In the genomic region with DNA sequence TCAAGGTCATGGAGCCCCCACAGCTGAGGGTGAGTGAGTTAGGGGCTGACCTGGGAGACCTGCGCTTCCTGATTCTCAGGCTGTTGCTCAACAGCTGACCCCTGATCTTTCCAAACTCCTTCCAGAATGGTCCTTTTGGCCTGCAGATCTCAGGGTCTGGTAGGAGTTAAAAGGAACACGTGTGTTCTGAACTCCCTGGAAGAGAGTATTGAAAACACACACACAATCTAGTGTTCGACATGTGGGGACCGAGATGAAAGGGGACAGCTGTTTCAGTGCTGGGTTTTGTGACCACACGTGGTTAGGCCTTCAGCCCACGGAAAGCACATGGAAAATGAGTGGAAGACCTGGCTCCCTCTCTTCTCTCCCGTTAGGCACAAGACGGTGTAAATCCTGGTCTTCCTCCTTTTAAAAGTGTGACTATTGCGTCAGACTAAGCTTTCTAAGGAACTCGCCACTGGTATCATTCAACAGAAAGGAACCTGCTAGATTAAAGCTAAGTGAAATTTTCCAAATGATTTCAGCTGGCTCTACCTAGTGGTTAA, we compare ENCODE assay signal across 15 cellular contexts. TPM values are rescaled to one million over a fixed set of nuclear protein-coding genes. Genes with fewer than 3 reads are reported as not detected.
DNase-seq lines count a peak whose midpoint lies in the region; ATAC-seq and TF ChIP-seq lines count a peak whose summit lies in the region.
"Had no signal": no experiment of that assay in that cellular context is flagged by ENCODE, and none has a peak within 500 bp of the region (broad histone marks: within the 10 kb centered on the region; RNA-seq: fewer than 3 reads in every experiment).

No MANE protein-coding gene starts in this region.

- H3K4me3 Mint-ChIP-seq in activated T-helper 17 cell treated with anti-CD3 and anti-CD28 coated beads, Interleukin-2, amount 50 U/mL, for 72 hours: peak overlapping the region; percentile 80
- H3K4me3 Mint-ChIP-seq in naive thymus-derived CD4-positive, alpha-beta T cell: peak overlapping the region in 9 of 10 donors; percentile 3 to 66 (median 45)
- H3K4me3 Mint-ChIP-seq: B cell had no signal

- peaks cover 12% of the 10 kb centered on the region for H3K4me1 ChIP-seq in left ventricle myocardium inferior
- peaks cover 16 to 44% of the 10 kb centered on the region in 2 donors for H3K4me1 ChIP-seq in naive thymus-derived CD4-positive, alpha-beta T cell (ENCODE audit: control insufficient read depth in 2 of 2, insufficient read depth in 2 of 2, low read length in 2 of 2)

- CTCF ChIA-PET in naive thymus-derived CD4-positive, alpha-beta T cell (lab: Charles Lee): interaction anchor here (0.6 to 1.9 kb wide), 3 partner anchors 17 to 1059 kb away, joined by 3 to 5 read pairs (median 5); no protein-coding TSS in a partner anchor
- CTCF ChIA-PET in RWPE1 (lab: Yijun Ruan, JAX): interaction anchor here (0.6 kb wide), 1 partner anchor 908 kb away, joined by 3 read pairs; no protein-coding TSS in a partner anchor

- POLR2A ChIA-PET in naive thymus-derived CD4-positive, alpha-beta T cell (lab: Charles Lee): interaction anchor here (1.0 to 1.4 kb wide), 6 partner anchors 10 to 109 kb away, joined by 3 to 4 read pairs (median 3); no protein-coding TSS in a partner anchor
- POLR2A ChIA-PET in RWPE1 (lab: Yijun Ruan, JAX; ENCODE audit: low non-redundant PET): no interaction called here

- intact Hi-C loops in left ventricle myocardium superior (cut with micrococcal nuclease): no loop called here
- intact Hi-C loops in left ventricle myocardium inferior (cut with micrococcal nuclease): no loop called here
- intact Hi-C loops in naive thymus-derived CD4-positive, alpha-beta T cell (cut with micrococcal nuclease): no loop called here

- TF ChIP-seq CTCF in left ventricle myocardium inferior (IDR thresholded peaks at IDR 0.05; ENCODE audit: borderline replicate concordance) (no peak), RWPE1 (conservative IDR thresholded peaks at IDR 0.05; ENCODE audit: low read depth) (no peak)

- no peaks in the 10 kb centered on the region for H3K9me3 ChIP-seq in left ventricle myocardium inferior (replicated peaks)
- no peaks in the 10 kb centered on the region for H3K9me3 ChIP-seq in naive thymus-derived CD4-positive, alpha-beta T cell (ENCODE audit: control insufficient read depth in 2 of 3, low read length in 3 of 3)

- H3K27ac ChIP-seq in left ventricle myocardium inferior (replicated peaks): no peak overlapping the region
- no peak overlapping the region for H3K27ac ChIP-seq in naive thymus-derived CD4-positive, alpha-beta T cell (ENCODE audit: low read depth, low read length)
- no peak overlapping the region for H3K27ac ChIP-seq in RWPE1
- H3K27ac ChIP-seq: cardiac muscle cell, hepatocyte had no signal

- DNase-seq in left ventricle myocardium superior: no peak
- DNase-seq in left ventricle myocardium inferior: no peak
- DNase-seq in naive thymus-derived CD4-positive, alpha-beta T cell: no peak
- no peak for DNase-seq in retina
- no peak for DNase-seq in inferior parietal cortex (ENCODE audit: extremely low spot score)
- no peak for DNase-seq in RWPE1 (ENCODE audit: low spot score)
- DNase-seq: activated CD4-positive, alpha-beta T cell treated with anti-CD3 and anti-CD28 coated beads for 1 hour; activated effector memory CD4-positive, alpha-beta T cell treated with Interleukin-2 at 50 U/mL for 16 hours; occipital lobe had no signal

- H3K36me3 ChIP-seq in left ventricle myocardium inferior: no peaks in the 10 kb centered on the region
- H3K36me3 ChIP-seq in naive thymus-derived CD4-positive, alpha-beta T cell (ENCODE audit: control insufficient read depth in 2 of 3, insufficient read depth in 3 of 3, low read length in 3 of 3): peaks cover 0 to 16% (median 0%) of the 10 kb centered on the region in 3 experiments
- H3K36me3 ChIP-seq: cardiac muscle cell had no signal

- ATAC-seq in left ventricle myocardium superior: peak; percentile 43
- ATAC-seq in activated T-helper 17 cell treated with anti-CD3 and anti-CD28 coated beads, Interleukin-2, amount 50 U/mL, for 72 hours (replicated peaks): no peak
- no peak for ATAC-seq in naive thymus-derived CD4-positive, alpha-beta T cell
- ATAC-seq in esophagus mucosa: no peak

- H3K4me1 Mint-ChIP-seq in activated T-helper 17 cell treated with anti-CD3 and anti-CD28 coated beads, Interleukin-2, amount 50 U/mL, for 72 hours: peaks cover 78% of the 10 kb centered on the region
- H3K4me1 Mint-ChIP-seq in naive thymus-derived CD4-positive, alpha-beta T cell: peaks cover 67 to 94% (median 90%) of the 10 kb centered on the region in 7 donors

- no peak overlapping the region for H3K4me3 ChIP-seq in left ventricle myocardium inferior
- no peak overlapping the region for H3K4me3 ChIP-seq in naive thymus-derived CD4-positive, alpha-beta T cell (ENCODE audit: low read length)
- H3K4me3 ChIP-seq: cardiac muscle cell, hepatocyte had no signal

- peaks cover 17% of the 10 kb centered on the region for H3K27me3 ChIP-seq in left ventricle myocardium inferior (ENCODE audit: low read depth)
- no peaks in the 10 kb centered on the region for H3K27me3 ChIP-seq in naive thymus-derived CD4-positive, alpha-beta T cell (ENCODE audit: control insufficient read depth in 2 of 2, insufficient read depth in 2 of 2, low read length in 2 of 2)
- H3K27me3 ChIP-seq: cardiac muscle cell, hepatocyte had no signal

- H3K27me3 Mint-ChIP-seq in activated T-helper 17 cell treated with anti-CD3 and anti-CD28 coated beads, Interleukin-2, amount 50 U/mL, for 72 hours: no peaks in the 10 kb centered on the region
- no peaks in the 10 kb centered on the region for H3K27me3 Mint-ChIP-seq in naive thymus-derived CD4-positive, alpha-beta T cell
- H3K27me3 Mint-ChIP-seq: B cell had no signal

- H3K9me3 Mint-ChIP-seq in activated T-helper 17 cell treated with anti-CD3 and anti-CD28 coated beads, Interleukin-2, amount 50 U/mL, for 72 hours: no peaks in the 10 kb centered on the region
- no peaks in the 10 kb centered on the region for H3K9me3 Mint-ChIP-seq in naive thymus-derived CD4-positive, alpha-beta T cell

- peak overlapping the region; percentile 87 for H3K27ac Mint-ChIP-seq in activated T-helper 17 cell treated with anti-CD3 and anti-CD28 coated beads, Interleukin-2, amount 50 U/mL, for 72 hours
- peak overlapping the region in 8 of 9 donors; percentile 49 to 87 (median 79) for H3K27ac Mint-ChIP-seq in naive thymus-derived CD4-positive, alpha-beta T cell
- H3K27ac Mint-ChIP-seq: B cell had no signal

- peaks cover 11% of the 10 kb centered on the region for H3K36me3 Mint-ChIP-seq in activated T-helper 17 cell treated with anti-CD3 and anti-CD28 coated beads, Interleukin-2, amount 50 U/mL, for 72 hours (ENCODE audit: low read depth)
- H3K36me3 Mint-ChIP-seq in naive thymus-derived CD4-positive, alpha-beta T cell: peaks cover 0 to 33% (median 16%) of the 10 kb centered on the region in 5 donors

RNA-seq across cellular contexts. Expression of a gene that starts 49.6 kb away (rescaled TPM):
- total RNA-seq in left ventricle myocardium superior: 2.2 TPM
- 1.5 TPM for total RNA-seq in left ventricle myocardium inferior
- 100 to 1,000 TPM; 112 to 136 TPM for total RNA-seq in activated T-helper 17 cell treated with anti-CD3 and anti-CD28 coated beads, Interleukin-2, amount 50 U/mL, for 72 hours
- total RNA-seq in naive thymus-derived CD4-positive, alpha-beta T cell: 100 to 1,000 TPM in 1 of 5 experiments, 10 to 100 TPM in 4; 55.3 to 154 (median 98.5) TPM
- 10 to 100 TPM; 27.9 to 42.8 TPM for polyA plus RNA-seq in naive thymus-derived CD4-positive, alpha-beta T cell
- total RNA-seq in esophagus mucosa: 18.3 TPM
- total RNA-seq: G401 had no signal
- polyA plus RNA-seq: cardiac muscle cell had no signal
